8 cellular contexts compared by ENCODE assay signal in the genomic region with DNA sequence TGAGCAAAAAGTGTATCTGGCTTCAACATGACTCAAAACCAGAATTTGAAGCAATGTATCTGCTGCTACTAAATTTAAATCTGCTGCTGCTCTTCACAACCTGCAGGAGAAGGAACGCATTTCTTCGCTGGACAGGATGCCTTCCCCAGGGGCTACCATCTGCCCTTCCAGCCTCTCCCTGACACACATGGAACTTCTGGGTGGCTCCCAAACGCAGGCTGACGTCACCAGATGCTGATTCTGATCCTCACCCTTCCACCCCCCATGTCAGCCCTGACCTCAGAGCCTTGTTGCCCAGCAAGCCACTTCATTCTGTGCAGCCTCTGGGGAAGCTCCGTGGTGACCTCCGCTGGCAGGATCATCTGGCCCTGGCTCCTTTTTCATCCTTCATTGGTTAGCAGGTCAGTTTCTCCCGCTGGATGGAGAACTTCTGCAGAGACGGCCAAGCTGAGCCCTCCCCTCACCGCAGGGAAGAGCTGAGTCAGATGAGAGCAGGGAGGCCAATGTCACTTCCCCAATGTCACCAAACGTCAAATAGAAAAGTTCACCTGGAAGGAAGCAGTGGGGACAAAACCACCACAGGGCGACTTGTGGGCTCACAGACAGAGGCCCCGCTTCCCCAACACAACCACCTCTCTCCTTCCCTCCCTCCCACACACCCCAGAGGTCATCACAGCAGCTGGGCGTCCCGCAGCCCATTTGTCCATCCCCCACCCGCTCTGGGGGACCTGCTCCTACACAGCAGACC. TPM values are rescaled to one million over a fixed set of nuclear protein-coding genes. Genes with fewer than 3 reads are reported as not detected.
DNase-seq lines count a peak whose midpoint lies in the region; ATAC-seq and TF ChIP-seq lines count a peak whose summit lies in the region.

No MANE protein-coding gene starts in this region.

- POLR2A ChIA-PET in PC-9 (lab: Charles Lee; ENCODE audit: unreplicated experiment), result interaction anchor here (0.6 kb wide), 2 partner anchors 65 to 68 kb away, joined by 6 to 8 read pairs; no protein-coding TSS in a partner anchor

- peak overlapping the region; percentile 28 to 74 for H3K4me3 Mint-ChIP-seq in CD14-positive monocyte

- no peaks in the 10 kb centered on the region for H3K36me3 Mint-ChIP-seq in CD14-positive monocyte

- intact Hi-C loops in CD14-positive monocyte (cut with micrococcal nuclease), result no loop called here
- intact Hi-C loops in PC-9 (cut with micrococcal nuclease; ENCODE audit: unreplicated experiment), result loop anchor here (5.0 kb wide), 1 partner anchor 118 kb away; no protein-coding TSS in a partner anchor

- H3K4me1 ChIP-seq in PC-9 (replicated peaks; ENCODE audit: insufficient read depth) (peaks cover 8% of the 10 kb centered on the region), upper lobe of left lung (peaks cover 0 to 8% (median 0%) of the 10 kb centered on the region in 4 donors)

- CTCF ChIA-PET in PC-9 (lab: Charles Lee), result no interaction called here

- H3K27ac ChIP-seq in PC-9 (no peak overlapping the region), upper lobe of left lung (no peak overlapping the region)

- no peak for TF ChIP-seq CTCF in CD14-positive monocyte (IDR thresholded peaks at IDR 0.05)
- no peak for TF ChIP-seq CTCF in PC-9 (conservative IDR thresholded peaks at IDR 0.05)
- TF ChIP-seq CTCF in fibroblast of villous mesenchyme (IDR thresholded peaks at IDR 0.05; ENCODE audit: insufficient read depth, low read depth, low read length), result no peak
- TF ChIP-seq CTCF in upper lobe of left lung (IDR thresholded peaks at IDR 0.05), result no peak

- TF ChIP-seq POLR2A in upper lobe of left lung (IDR thresholded peaks at IDR 0.05), result peak in 1 of 4 donors; percentile 8

- peak overlapping the region; percentile 6; the same call in 1 of the 2 replicates for H3K4me2 ChIP-seq in PC-9

- H3K27me3 Mint-ChIP-seq in CD14-positive monocyte (ENCODE audit: low read depth in 3 of 3), result peaks cover 7 to 17% (median 12%) of the 10 kb centered on the region in 3 donors

- BruUV-seq in PC-9 (replicated peaks; lab: Mats Ljungman, UMichigan), result no TSS peak

- no peaks in the 10 kb centered on the region for H3K27me3 ChIP-seq in PC-9 (ENCODE audit: insufficient read depth, low read depth)
- H3K27me3 ChIP-seq in upper lobe of left lung, result no peaks in the 10 kb centered on the region

- DNase-seq in CD14-positive monocyte (ENCODE audit: low spot score) (peak; percentile 77), GM19238 (ENCODE audit: insufficient read length, low spot score) (peak; percentile 33), PC-9 (peak; percentile 29 to 50), fibroblast of villous mesenchyme (ENCODE audit: low read depth) (peak; percentile 62), upper lobe of left lung (peak in 1 of 2 donors; percentile 61), NCI-H1694 treated with DMSO at 0.1 percent for 48 hours (lab: John Stamatoyannopoulos, UW) (no peak), NCI-H2081 treated with DMSO at 0.1 percent for 48 hours (lab: John Stamatoyannopoulos, UW) (no peak)

- peaks cover 8% of the 10 kb centered on the region; the same call in 1 of the 2 replicates for H3F3A ChIP-seq in PC-9 (ENCODE audit: insufficient read depth, low read depth)

- ATAC-seq in HG03066 (IDR thresholded peaks at IDR 0.05; ENCODE audit: low read depth, unreplicated experiment), result peak; percentile 76
- ATAC-seq in upper lobe of left lung (ENCODE audit: low FRiP score in 2 of 2), result peak; percentile 44 to 66

- H3K36me3 ChIP-seq in PC-9 (ENCODE audit: low read depth), result no peaks in the 10 kb centered on the region
- H3K36me3 ChIP-seq in upper lobe of left lung, result no peaks in the 10 kb centered on the region

- TF ChIP-seq EP300 in upper lobe of left lung (IDR thresholded peaks at IDR 0.05), result no peak

- H3K79me2 ChIP-seq in PC-9 (ENCODE audit: low read depth), result no peaks in the 10 kb centered on the region

- peak overlapping the region in 5 of 7 donors; percentile 42 to 75 (median 51) for H3K27ac Mint-ChIP-seq in CD14-positive monocyte

- peaks cover 0 to 10% (median 0%) of the 10 kb centered on the region in 7 donors for H3K9me3 Mint-ChIP-seq in CD14-positive monocyte

- peaks cover 29% of the 10 kb centered on the region for H3K4me1 Mint-ChIP-seq in CD14-positive monocyte

- H3K4me3 ChIP-seq in PC-9 (no peak overlapping the region), fibroblast of villous mesenchyme (ENCODE audit: low read depth, low read length) (no peak overlapping the region), upper lobe of left lung (no peak overlapping the region)

- no peak overlapping the region for H2AFZ ChIP-seq in PC-9

- H3K9me2 ChIP-seq in PC-9 (ENCODE audit: insufficient read depth), result no peaks in the 10 kb centered on the region

- H3K9me3 ChIP-seq in PC-9 (ENCODE audit: insufficient read depth, low read depth) (no peaks in the 10 kb centered on the region), upper lobe of left lung (no peaks in the 10 kb centered on the region)

- 32 to 47% methylated on average over 13 to 15 of the region's 15 CpGs for WGBS in upper lobe of left lung, 2 donors

- no peaks in the 10 kb centered on the region for H4K20me1 ChIP-seq in PC-9 (ENCODE audit: insufficient read depth)

RNA-seq across cellular contexts. Expression of gene RAB20, which starts 14.0 kb away (rescaled TPM):
- 10 to 100 TPM; 37.8 to 43.1 TPM for polyA plus RNA-seq in CD14-positive monocyte
- total RNA-seq in PC-9 (2021) (31.9 and 41.0 TPM in 2 replicates), fibroblast of villous mesenchyme (4.2 and 4.7 TPM in 2 replicates), upper lobe of left lung (10 to 100 TPM; 46.7 to 80.7 (median 57.8) TPM)

RNA-seq across cellular contexts. Expression of gene NAXD, which starts 39.8 kb away (rescaled TPM):
- 1 to 10 TPM; 7.4 to 8.5 TPM for polyA plus RNA-seq in CD14-positive monocyte
- 30.2 and 35.2 TPM in 2 replicates for total RNA-seq in PC-9 (2021)
- total RNA-seq in fibroblast of villous mesenchyme, result 13.5 and 16.8 TPM in 2 replicates
- total RNA-seq in upper lobe of left lung, result 10 to 100 TPM; 19.6 to 38.8 (median 29.4) TPM

Comparison
In these comparisons a context has a peak if more than half of its experiments do, and no peak if none do; other contexts are left out.
1. DNase-seq: peak in CD14-positive monocyte (single experiment), GM19238 (single experiment), PC-9 (2 of 2) and fibroblast of villous mesenchyme (single experiment); none in NCI-H1694 treated with DMSO at 0.1 percent for 48 hours (single experiment) and NCI-H2081 treated with DMSO at 0.1 percent for 48 hours (single experiment).